34 cellular contexts compared by ENCODE assay signal in the genomic region with DNA sequence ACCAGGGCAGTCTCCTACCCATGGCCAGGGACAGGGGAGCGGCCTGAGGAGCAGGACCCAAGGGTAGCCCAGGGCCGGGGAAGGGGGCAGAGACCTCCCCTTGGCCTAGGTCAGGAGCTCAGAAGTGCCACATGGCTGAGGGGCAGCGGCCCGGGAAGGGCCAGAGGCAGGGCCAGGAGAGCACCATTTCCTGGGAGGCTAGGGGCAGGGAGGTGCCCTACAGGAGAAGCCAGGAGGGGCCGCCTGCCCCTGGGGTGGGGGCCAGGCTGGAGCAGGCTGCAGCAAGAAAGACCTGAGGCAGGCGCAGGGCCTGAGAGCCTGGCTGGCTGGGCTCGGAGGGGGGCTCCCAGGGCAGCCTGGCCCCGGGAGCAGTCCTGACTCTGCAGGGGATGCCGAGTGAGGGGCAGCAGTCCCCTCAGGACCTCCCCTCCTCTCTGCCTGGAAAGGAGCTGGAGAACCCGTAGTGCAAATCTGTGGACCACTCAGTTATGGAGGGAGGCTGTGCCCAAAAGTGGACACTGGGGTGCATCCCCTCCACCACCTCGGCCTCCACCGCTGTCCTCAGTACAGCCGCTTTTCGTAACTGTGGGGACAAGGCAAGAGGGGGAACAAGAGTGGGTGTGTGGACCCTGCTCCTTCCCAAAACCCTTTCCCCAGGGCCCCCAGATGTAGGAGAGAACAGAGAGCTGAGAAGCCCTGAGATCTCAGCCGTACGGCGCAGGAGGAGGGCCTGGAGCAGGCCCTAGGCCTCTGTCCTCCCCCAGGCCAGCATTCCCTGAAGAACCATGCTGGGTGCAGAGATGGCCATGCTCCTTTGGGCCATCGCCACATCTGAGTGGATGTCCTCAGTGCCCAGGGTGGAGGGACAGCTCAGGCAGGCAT. TPM values are rescaled to one million over a fixed set of nuclear protein-coding genes. Genes with fewer than 3 reads are reported as not detected.
"Had no signal": no experiment of that assay in that cellular context is flagged by ENCODE, and none has a peak within 500 bp of the region (broad histone marks: within the 10 kb centered on the region; RNA-seq: fewer than 3 reads in every experiment).

No MANE protein-coding gene starts in this region.

- H3K9ac ChIP-seq: SK-N-SH had no signal

- H3K36me3 Mint-ChIP-seq: activated naive CD8-positive, alpha-beta T cell had no signal

- DNase-seq: activated CD4-positive, alpha-beta T cell treated with anti-CD3 and anti-CD28 coated beads, Interleukin-2, amount 10 ng/mL, durations not matched to agents 24 days and 14 days; activated CD4-positive, alpha-beta T cell treated with anti-CD3 and anti-CD28 coated beads, Interleukin-2, amount 50 U/mL, for 4 hours; activated CD8-positive, alpha-beta T cell treated with anti-CD3 and anti-CD28 coated beads for 36 hours; activated gamma-delta T cell treated with Interleukin-2 at 50 U/mL for 16 hours; activated naive CD4-positive, alpha-beta T cell treated with anti-CD3 and anti-CD28 coated beads, Interleukin-2, amount 10 ng/mL, durations not matched to agents 7 days and 5 days; activated naive CD8-positive, alpha-beta T cell treated with anti-CD3 and anti-CD28 coated beads, Interleukin-2, amount 50 U/mL, for 24 hours; activated T-cell treated with anti-CD3 and anti-CD28 coated beads, Interleukin-2, amount 50 U/mL, for 4 hours; caudate nucleus; cerebellar nuclear complex; Kasumi-1; KG1; MG63; NCI-H1048; NCI-H1105 treated with DMSO at 0.1 percent for 48 hours; NCI-H1436; NCI-H1694; NCI-H1930; NCI-H2081 treated with DMSO at 0.1 percent for 48 hours; NCI-H226; NCI-H446 treated with DMSO at 0.1 percent for 48 hours; NCI-H524; NCI-H69; NCI-H82; SHP77 treated with DMSO at 0.1 percent for 48 hours; SK-N-SH had no signal

- FAIRE-seq: TTC549 had no signal

- H3K9me3 ChIP-seq: ascending aorta, MG63, SJSA1, SK-N-SH had no signal

- H3K9me3 Mint-ChIP-seq: activated CD4-positive, alpha-beta T cell treated with anti-CD3 and anti-CD28 coated beads, Interleukin-2, amount 10 ng/mL, durations not matched to agents 24 days and 14 days; activated CD8-positive, alpha-beta T cell treated with anti-CD3 and anti-CD28 coated beads for 36 hours; activated naive CD4-positive, alpha-beta T cell treated with anti-CD3 and anti-CD28 coated beads, Interleukin-2, amount 10 ng/mL, durations not matched to agents 7 days and 5 days; activated naive CD8-positive, alpha-beta T cell treated with anti-CD3 and anti-CD28 coated beads, Interleukin-2, amount 50 U/mL, for 24 hours; activated T-cell treated with anti-CD3 and anti-CD28 coated beads, Interleukin-2, amount 50 U/mL, for 4 hours; activated T-helper 1 cell treated with anti-CD3 and anti-CD28 coated beads, Interleukin-12 subunit alpha, Interleukin-12 subunit beta, Interleukin-2, Interleukin-4 antibody, amounts not matched to agents 30 ng/mL and 10 ng/mL and 1 ng/mL, durations not matched to agents 14 hours and 24 hours and 36 hours; T-helper 1 cell treated with Interleukin-12 subunit alpha and Interleukin-12 subunit beta and Interleukin-4 antibody, amounts not matched to agents 30 μg/mL and 1 μg/mL, for 36 hours; T-helper 2 cell treated with Interferon-gamma antibody and Interleukin-4, amounts not matched to agents 5 μg/mL and 100 μg/mL, for 36 hours had no signal

- H3K27ac ChIP-seq: ascending aorta, SJSA1 had no signal

- H3K27ac Mint-ChIP-seq: activated CD4-positive, alpha-beta T cell treated with anti-CD3 and anti-CD28 coated beads, Interleukin-2, amount 10 ng/mL, durations not matched to agents 24 days and 14 days; activated CD8-positive, alpha-beta T cell treated with anti-CD3 and anti-CD28 coated beads for 36 hours; activated naive CD4-positive, alpha-beta T cell treated with anti-CD3 and anti-CD28 coated beads, Interleukin-2, amount 10 ng/mL, durations not matched to agents 7 days and 5 days; activated naive CD8-positive, alpha-beta T cell; activated naive CD8-positive, alpha-beta T cell treated with anti-CD3 and anti-CD28 coated beads, Interleukin-2, amount 50 U/mL, for 24 hours; activated T-helper 1 cell treated with anti-CD3 and anti-CD28 coated beads, Interleukin-12 subunit alpha, Interleukin-12 subunit beta, Interleukin-2, Interleukin-4 antibody, amounts not matched to agents 30 ng/mL and 10 ng/mL and 1 ng/mL, durations not matched to agents 14 hours and 24 hours and 36 hours; T-helper 1 cell treated with Interleukin-12 subunit alpha and Interleukin-12 subunit beta and Interleukin-4 antibody, amounts not matched to agents 30 μg/mL and 1 μg/mL, for 36 hours; T-helper 2 cell treated with Interferon-gamma antibody and Interleukin-4, amounts not matched to agents 5 μg/mL and 100 μg/mL, for 36 hours had no signal

- H3K4me3 Mint-ChIP-seq: activated CD4-positive, alpha-beta T cell treated with anti-CD3 and anti-CD28 coated beads, Interleukin-2, amount 10 ng/mL, durations not matched to agents 24 days and 14 days; activated CD8-positive, alpha-beta T cell treated with anti-CD3 and anti-CD28 coated beads for 36 hours; activated naive CD4-positive, alpha-beta T cell treated with anti-CD3 and anti-CD28 coated beads, Interleukin-2, amount 10 ng/mL, durations not matched to agents 7 days and 5 days; activated naive CD8-positive, alpha-beta T cell; activated naive CD8-positive, alpha-beta T cell treated with anti-CD3 and anti-CD28 coated beads, Interleukin-2, amount 50 U/mL, for 24 hours; activated T-cell treated with anti-CD3 and anti-CD28 coated beads, Interleukin-2, amount 50 U/mL, for 4 hours; activated T-helper 1 cell treated with anti-CD3 and anti-CD28 coated beads, Interleukin-12 subunit alpha, Interleukin-12 subunit beta, Interleukin-2, Interleukin-4 antibody, amounts not matched to agents 30 ng/mL and 10 ng/mL and 1 ng/mL, durations not matched to agents 14 hours and 24 hours and 36 hours; T-helper 1 cell treated with Interleukin-12 subunit alpha and Interleukin-12 subunit beta and Interleukin-4 antibody, amounts not matched to agents 30 μg/mL and 1 μg/mL, for 36 hours; T-helper 2 cell treated with Interferon-gamma antibody and Interleukin-4, amounts not matched to agents 5 μg/mL and 100 μg/mL, for 36 hours had no signal

- ATAC-seq: activated CD8-positive, alpha-beta T cell treated with anti-CD3 and anti-CD28 coated beads for 36 hours; activated naive CD8-positive, alpha-beta T cell treated with anti-CD3 and anti-CD28 coated beads, Interleukin-2, amount 50 U/mL, for 24 hours; activated T-cell treated with anti-CD3 and anti-CD28 coated beads, Interleukin-2, amount 50 U/mL, for 4 hours; Panc1 had no signal

- H3K4me1 Mint-ChIP-seq: activated CD4-positive, alpha-beta T cell treated with anti-CD3 and anti-CD28 coated beads, Interleukin-2, amount 10 ng/mL, durations not matched to agents 24 days and 14 days; activated naive CD4-positive, alpha-beta T cell treated with anti-CD3 and anti-CD28 coated beads, Interleukin-2, amount 10 ng/mL, durations not matched to agents 7 days and 5 days; activated naive CD8-positive, alpha-beta T cell treated with anti-CD3 and anti-CD28 coated beads, Interleukin-2, amount 50 U/mL, for 24 hours had no signal

- H3K4me2 ChIP-seq: SK-N-SH had no signal

- H3K4me1 ChIP-seq: ascending aorta, SJSA1 had no signal

- H3K27me3 Mint-ChIP-seq: activated CD4-positive, alpha-beta T cell treated with anti-CD3 and anti-CD28 coated beads, Interleukin-2, amount 10 ng/mL, durations not matched to agents 24 days and 14 days; activated CD8-positive, alpha-beta T cell treated with anti-CD3 and anti-CD28 coated beads for 36 hours; activated naive CD8-positive, alpha-beta T cell; activated naive CD8-positive, alpha-beta T cell treated with anti-CD3 and anti-CD28 coated beads, Interleukin-2, amount 50 U/mL, for 24 hours had no signal

- H3K4me3 ChIP-seq: ascending aorta, MG63, SJSA1 had no signal

- H3K27me3 ChIP-seq: ascending aorta, MG63, SJSA1 had no signal

RNA-seq across cellular contexts. Expression of a gene that starts 31.2 kb away (rescaled TPM):
- total RNA-seq: RPMI7951, SJSA1 had no signal
